14 cellular contexts compared by ENCODE assay signal in genomic region chr13:30829145-30829544, GRCh38.
DNase-seq lines count a peak whose midpoint lies in the region; ATAC-seq, FAIRE-seq and TF ChIP-seq lines count a peak whose summit lies in the region.
"Had no signal": no experiment of that assay in that cellular context is flagged by ENCODE, and none has a peak within 500 bp of the region (broad histone marks: within the 10 kb centered on the region; RNA-seq: fewer than 3 reads in every experiment).

No MANE protein-coding gene starts in this region.

- no peak overlapping the region; the same call in 1 of the 2 replicates for H3K4me3 Mint-ChIP-seq in HFFc6
- H3K4me3 Mint-ChIP-seq: nephron progenitor cell had no signal

- H3K27me3 ChIP-seq in ACC112 (ENCODE audit: insufficient read depth, low read length) (no peaks in the 10 kb centered on the region), SJSA1 (replicated peaks) (no peaks in the 10 kb centered on the region), pancreas (no peaks in the 10 kb centered on the region)

- no peak for TF ChIP-seq POLR2A in erythroblast (IDR thresholded peaks at IDR 0.05; ENCODE audit: low read length)

- peak overlapping the region; percentile 49; the same call in 1 of the 2 replicates for H3K27ac ChIP-seq in ACC112 (ENCODE audit: low read depth, low read length)
- H3K27ac ChIP-seq in SJSA1: no peak overlapping the region
- H3K27ac ChIP-seq in pancreas: no peak overlapping the region

- ATAC-seq in HG03045 (IDR thresholded peaks at IDR 0.05; ENCODE audit: unreplicated experiment): no peak
- ATAC-seq in pancreas: no peak

- no peaks in the 10 kb centered on the region for H3K9me3 ChIP-seq in SJSA1 (replicated peaks)
- H3K9me3 ChIP-seq in pancreas: no peaks in the 10 kb centered on the region

- no peaks in the 10 kb centered on the region for H3K36me3 Mint-ChIP-seq in HFFc6 (ENCODE audit: low read depth)

- H3K9me3 Mint-ChIP-seq in HFFc6: no peaks in the 10 kb centered on the region

- no peaks in the 10 kb centered on the region for H3K36me3 ChIP-seq in ACC112 (ENCODE audit: insufficient read depth, low read length)
- H3K36me3 ChIP-seq in SJSA1: no peaks in the 10 kb centered on the region
- no peaks in the 10 kb centered on the region for H3K36me3 ChIP-seq in pancreas

- H2AFZ ChIP-seq in ACC112 (ENCODE audit: low read length, unreplicated experiment): no peak overlapping the region

- peak overlapping the region; percentile 52; the same call in 1 of the 2 replicates for H3K27ac Mint-ChIP-seq in HFFc6
- H3K27ac Mint-ChIP-seq: nephron progenitor cell had no signal

- DNase-seq in HFFc6: peak; percentile 62
- DNase-seq in SJSA1 (ENCODE audit: low read depth in 1 of 2, low spot score in 2 of 2): peak; percentile 27 to 59
- peak; percentile 66 to 70 for DNase-seq in foreskin fibroblast
- no peak for DNase-seq in stimulated activated CD4-positive, alpha-beta T cell treated with anti-CD3 and anti-CD28 coated beads, Interleukin-2, amount 100 ng/mL, for 48 hours
- no peak for DNase-seq in erythroblast (lab: John Stamatoyannopoulos, UW)
- no peak for DNase-seq in pancreas
- DNase-seq: activated CD4-positive, alpha-beta T cell treated with anti-CD3 and anti-CD28 coated beads, Interleukin-2, amount 50 U/mL, for 1 hour; activated gamma-delta T cell; foreskin melanocyte; NCI-H1436 treated with DMSO at 0.1 percent for 48 hours; NCI-H748 treated with DMSO at 0.1 percent for 48 hours; nephron progenitor cell had no signal

- H3K4me3 ChIP-seq in ACC112 (ENCODE audit: low read depth, low read length) (no peak overlapping the region), SJSA1 (no peak overlapping the region), foreskin fibroblast (ENCODE audit: low read depth in 1 of 2, low read length in 2 of 2) (no peak overlapping the region), pancreas (no peak overlapping the region)

- peaks cover 6% of the 10 kb centered on the region for H3K27me3 Mint-ChIP-seq in HFFc6 (ENCODE audit: insufficient read depth)

- TF ChIP-seq CTCF in HFFc6 (IDR thresholded peaks at IDR 0.05): no peak
- TF ChIP-seq CTCF in foreskin fibroblast (IDR thresholded peaks at IDR 0.05; ENCODE audit: low read depth, low read length): no peak
- TF ChIP-seq CTCF in pancreas (IDR thresholded peaks at IDR 0.05): no peak

- 80 to 82% methylated on average over 2 of the region's 2 CpGs for WGBS in pancreas, 2 donors

- intact Hi-C loops in pancreas (cut with DNase I): no loop called here

- H3K79me2 ChIP-seq in ACC112 (ENCODE audit: control insufficient read depth, insufficient read depth, low read length, unreplicated experiment): no peaks in the 10 kb centered on the region

- peaks cover 22% of the 10 kb centered on the region for H3K4me1 Mint-ChIP-seq in HFFc6 (ENCODE audit: low read depth)

- peaks cover 25% of the 10 kb centered on the region for H3K4me1 ChIP-seq in ACC112 (ENCODE audit: control insufficient read depth, insufficient read depth, low read length, unreplicated experiment)
- peaks cover 33% of the 10 kb centered on the region for H3K4me1 ChIP-seq in SJSA1 (replicated peaks)
- H3K4me1 ChIP-seq in pancreas: peaks cover 0 to 7% (median 0%) of the 10 kb centered on the region in 3 donors

- no peak for FAIRE-seq in pancreas (lab: Jason Lieb, UNC)

Comparison
In these comparisons a context has a peak if more than half of its experiments do, and no peak if none do; other contexts are left out.
1. DNase-seq: peak in HFFc6 (single experiment), SJSA1 (2 of 2) and foreskin fibroblast (2 of 2); none in stimulated activated CD4-positive, alpha-beta T cell treated with anti-CD3 and anti-CD28 coated beads, Interleukin-2, amount 100 ng/mL, for 48 hours (0 of 2), erythroblast (0 of 2) and pancreas (0 of 6).